ENCODE assay signal across 1 cellular context in genomic region chr16:71461686-71462648, GRCh38.
TF ChIP-seq lines count a peak whose summit lies in the region.

Gene ZNF23, minus strand, starts transcription at chr16:71462247. Its CDS starts 5,451 bp downstream, at chr16:71456796.

TF ChIP-seq in HepG2, 621 proteins besides CTCF, POLR2A, EP300 and RAD21 (continued from another document and continues in another):
- TF ChIP-seq, protein P1, sequence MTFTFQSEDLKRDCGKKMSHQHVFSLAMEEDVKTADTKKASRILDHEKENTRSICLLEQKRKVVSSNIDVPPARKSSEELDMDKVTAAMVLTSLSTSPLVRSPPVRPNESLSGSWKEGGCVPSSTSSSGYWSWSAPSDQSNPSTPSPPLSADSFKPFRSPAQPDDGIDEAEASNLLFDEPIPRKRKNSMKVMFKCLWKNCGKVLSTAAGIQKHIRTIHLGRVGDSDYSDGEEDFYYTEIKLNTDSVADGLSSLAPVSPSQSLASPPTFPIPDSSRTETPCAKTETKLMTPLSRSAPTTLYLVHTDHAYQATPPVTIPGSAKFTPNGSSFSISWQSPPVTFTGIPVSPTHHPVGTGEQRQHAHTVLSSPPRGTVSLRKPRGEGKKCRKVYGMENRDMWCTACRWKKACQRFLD (CRISPR knock-in tag; IDR thresholded peaks at IDR 0.05; ENCODE audit: borderline replicate concordance), result peak; percentile 92; the same call in 1 of the 2 replicates
- TF ChIP-seq SIX4 (CRISPR knock-in tag; IDR thresholded peaks at IDR 0.05) (no peak), KLF16 (CRISPR knock-in tag; IDR thresholded peaks at IDR 0.05) (peak; percentile 74 to 97; a peak in 3 of 4 replicates), HCFC1 (IDR thresholded peaks at IDR 0.05; ENCODE audit: low read depth, low read length) (peak; percentile 76), RBM22 (optimal IDR thresholded peaks at IDR 0.05; ENCODE audit: low read length) (no peak), ZNF430 (CRISPR knock-in tag; IDR thresholded peaks at IDR 0.05) (peak; percentile 96), SSRP1 (CRISPR knock-in tag; IDR thresholded peaks at IDR 0.05) (no peak), CHCHD3 (CRISPR knock-in tag; IDR thresholded peaks at IDR 0.05) (peak; percentile 88; the same call in 1 of the 2 replicates), ZNF597 (CRISPR knock-in tag; IDR thresholded peaks at IDR 0.05) (no peak), ZNF224 (CRISPR knock-in tag; IDR thresholded peaks at IDR 0.05) (no peak; the same call in 1 of the 2 replicates), ZNF124 (CRISPR knock-in tag; IDR thresholded peaks at IDR 0.05) (peak; percentile 89), ATF1 (CRISPR knock-in tag; IDR thresholded peaks at IDR 0.05) (peak; percentile 99), SP140L (CRISPR knock-in tag; IDR thresholded peaks at IDR 0.05; ENCODE audit: borderline replicate concordance) (peak; percentile 78; the same call in 1 of the 2 replicates), TCF7 (IDR thresholded peaks at IDR 0.05; ENCODE audit: low read depth) (no peak), ZNF331 (CRISPR knock-in tag; IDR thresholded peaks at IDR 0.05) (peak; percentile 93), RBM39 (IDR thresholded peaks at IDR 0.05; ENCODE audit: low read depth, low read length, poor library complexity, severe bottlenecking) (peak; percentile 95), MED8 (CRISPR knock-in tag; IDR thresholded peaks at IDR 0.05; ENCODE audit: insufficient replicate concordance) (peak; percentile 85), GMEB2 (CRISPR knock-in tag; IDR thresholded peaks at IDR 0.05; ENCODE audit: low read depth) (peak; percentile 62; the same call in 1 of the 2 replicates), NFIB (CRISPR knock-in tag; IDR thresholded peaks at IDR 0.05; ENCODE audit: borderline replicate concordance) (no peak), ZNF891 (CRISPR knock-in tag; IDR thresholded peaks at IDR 0.05) (peak; percentile 98), ZSCAN29 (CRISPR knock-in tag; conservative IDR thresholded peaks at IDR 0.05) (no peak; the same call in 1 of the 2 replicates), IKZF4 (CRISPR knock-in tag; IDR thresholded peaks at IDR 0.05; ENCODE audit: borderline replicate concordance, low read depth, not compliant biosample characterization) (peak; percentile 59), RNF2 (conservative IDR thresholded peaks at IDR 0.05; ENCODE audit: low read depth) (peak; percentile 82; the same call in 1 of the 2 replicates), BHLHE40 (IDR thresholded peaks at IDR 0.05; ENCODE audit: low read length) (peak; percentile 65), DR1 (CRISPR knock-in tag; IDR thresholded peaks at IDR 0.05) (peak; percentile 88), HIC2 (CRISPR knock-in tag; IDR thresholded peaks at IDR 0.05; ENCODE audit: low read depth) (peak; percentile 1; the same call in 1 of the 2 replicates), ZNF775 (CRISPR knock-in tag; IDR thresholded peaks at IDR 0.05; ENCODE audit: borderline replicate concordance) (no peak; the same call in 1 of the 2 replicates), E2F2 (CRISPR knock-in tag; IDR thresholded peaks at IDR 0.05; ENCODE audit: borderline replicate concordance) (0 out of 2 replicates have a peak, but pooled peaks have one; percentile 31), ZNF816 (CRISPR knock-in tag; IDR thresholded peaks at IDR 0.05; ENCODE audit: borderline replicate concordance) (no peak), ZNF33A (CRISPR knock-in tag; IDR thresholded peaks at IDR 0.05; ENCODE audit: borderline replicate concordance) (no peak), RFX3 (CRISPR knock-in tag; IDR thresholded peaks at IDR 0.05) (no peak), MIXL1 (CRISPR knock-in tag; IDR thresholded peaks at IDR 0.05) (peak; percentile 86), CEBPG (CRISPR knock-in tag; IDR thresholded peaks at IDR 0.05) (peak; percentile 52; the same call in 1 of the 2 replicates), ZNF296 (CRISPR knock-in tag; conservative IDR thresholded peaks at IDR 0.05) (peak; percentile 44; the same call in 1 of the 2 replicates), ZNF710 (CRISPR knock-in tag; IDR thresholded peaks at IDR 0.05; ENCODE audit: borderline replicate concordance) (peak; percentile 91), ZNF468 (CRISPR knock-in tag; IDR thresholded peaks at IDR 0.05) (peak; percentile 33; the same call in 1 of the 2 replicates)
- TF ChIP-seq, protein P2, sequence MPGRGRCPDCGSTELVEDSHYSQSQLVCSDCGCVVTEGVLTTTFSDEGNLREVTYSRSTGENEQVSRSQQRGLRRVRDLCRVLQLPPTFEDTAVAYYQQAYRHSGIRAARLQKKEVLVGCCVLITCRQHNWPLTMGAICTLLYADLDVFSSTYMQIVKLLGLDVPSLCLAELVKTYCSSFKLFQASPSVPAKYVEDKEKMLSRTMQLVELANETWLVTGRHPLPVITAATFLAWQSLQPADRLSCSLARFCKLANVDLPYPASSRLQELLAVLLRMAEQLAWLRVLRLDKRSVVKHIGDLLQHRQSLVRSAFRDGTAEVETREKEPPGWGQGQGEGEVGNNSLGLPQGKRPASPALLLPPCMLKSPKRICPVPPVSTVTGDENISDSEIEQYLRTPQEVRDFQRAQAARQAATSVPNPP (CRISPR knock-in tag; IDR thresholded peaks at IDR 0.05), result no peak
- TF ChIP-seq, protein P3, sequence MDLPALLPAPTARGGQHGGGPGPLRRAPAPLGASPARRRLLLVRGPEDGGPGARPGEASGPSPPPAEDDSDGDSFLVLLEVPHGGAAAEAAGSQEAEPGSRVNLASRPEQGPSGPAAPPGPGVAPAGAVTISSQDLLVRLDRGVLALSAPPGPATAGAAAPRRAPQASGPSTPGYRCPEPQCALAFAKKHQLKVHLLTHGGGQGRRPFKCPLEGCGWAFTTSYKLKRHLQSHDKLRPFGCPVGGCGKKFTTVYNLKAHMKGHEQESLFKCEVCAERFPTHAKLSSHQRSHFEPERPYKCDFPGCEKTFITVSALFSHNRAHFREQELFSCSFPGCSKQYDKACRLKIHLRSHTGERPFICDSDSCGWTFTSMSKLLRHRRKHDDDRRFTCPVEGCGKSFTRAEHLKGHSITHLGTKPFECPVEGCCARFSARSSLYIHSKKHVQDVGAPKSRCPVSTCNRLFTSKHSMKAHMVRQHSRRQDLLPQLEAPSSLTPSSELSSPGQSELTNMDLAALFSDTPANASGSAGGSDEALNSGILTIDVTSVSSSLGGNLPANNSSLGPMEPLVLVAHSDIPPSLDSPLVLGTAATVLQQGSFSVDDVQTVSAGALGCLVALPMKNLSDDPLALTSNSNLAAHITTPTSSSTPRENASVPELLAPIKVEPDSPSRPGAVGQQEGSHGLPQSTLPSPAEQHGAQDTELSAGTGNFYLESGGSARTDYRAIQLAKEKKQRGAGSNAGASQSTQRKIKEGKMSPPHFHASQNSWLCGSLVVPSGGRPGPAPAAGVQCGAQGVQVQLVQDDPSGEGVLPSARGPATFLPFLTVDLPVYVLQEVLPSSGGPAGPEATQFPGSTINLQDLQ (CRISPR knock-in tag; IDR thresholded peaks at IDR 0.05), result peak; percentile 60; the same call in 1 of the 2 replicates
- TF ChIP-seq, protein P4, sequence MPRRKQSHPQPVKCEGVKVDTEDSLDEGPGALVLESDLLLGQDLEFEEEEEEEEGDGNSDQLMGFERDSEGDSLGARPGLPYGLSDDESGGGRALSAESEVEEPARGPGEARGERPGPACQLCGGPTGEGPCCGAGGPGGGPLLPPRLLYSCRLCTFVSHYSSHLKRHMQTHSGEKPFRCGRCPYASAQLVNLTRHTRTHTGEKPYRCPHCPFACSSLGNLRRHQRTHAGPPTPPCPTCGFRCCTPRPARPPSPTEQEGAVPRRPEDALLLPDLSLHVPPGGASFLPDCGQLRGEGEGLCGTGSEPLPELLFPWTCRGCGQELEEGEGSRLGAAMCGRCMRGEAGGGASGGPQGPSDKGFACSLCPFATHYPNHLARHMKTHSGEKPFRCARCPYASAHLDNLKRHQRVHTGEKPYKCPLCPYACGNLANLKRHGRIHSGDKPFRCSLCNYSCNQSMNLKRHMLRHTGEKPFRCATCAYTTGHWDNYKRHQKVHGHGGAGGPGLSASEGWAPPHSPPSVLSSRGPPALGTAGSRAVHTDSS (CRISPR knock-in tag; conservative IDR thresholded peaks at IDR 0.05), result 0 out of 2 replicates have a peak, but pooled peaks have one; percentile 24
- TF ChIP-seq, protein P5, sequence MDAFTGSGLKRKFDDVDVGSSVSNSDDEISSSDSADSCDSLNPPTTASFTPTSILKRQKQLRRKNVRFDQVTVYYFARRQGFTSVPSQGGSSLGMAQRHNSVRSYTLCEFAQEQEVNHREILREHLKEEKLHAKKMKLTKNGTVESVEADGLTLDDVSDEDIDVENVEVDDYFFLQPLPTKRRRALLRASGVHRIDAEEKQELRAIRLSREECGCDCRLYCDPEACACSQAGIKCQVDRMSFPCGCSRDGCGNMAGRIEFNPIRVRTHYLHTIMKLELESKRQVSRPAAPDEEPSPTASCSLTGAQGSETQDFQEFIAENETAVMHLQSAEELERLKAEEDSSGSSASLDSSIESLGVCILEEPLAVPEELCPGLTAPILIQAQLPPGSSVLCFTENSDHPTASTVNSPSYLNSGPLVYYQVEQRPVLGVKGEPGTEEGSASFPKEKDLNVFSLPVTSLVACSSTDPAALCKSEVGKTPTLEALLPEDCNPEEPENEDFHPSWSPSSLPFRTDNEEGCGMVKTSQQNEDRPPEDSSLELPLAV (CRISPR knock-in tag; conservative IDR thresholded peaks at IDR 0.05; ENCODE audit: low read depth), result no peak
- TF ChIP-seq, protein P6, sequence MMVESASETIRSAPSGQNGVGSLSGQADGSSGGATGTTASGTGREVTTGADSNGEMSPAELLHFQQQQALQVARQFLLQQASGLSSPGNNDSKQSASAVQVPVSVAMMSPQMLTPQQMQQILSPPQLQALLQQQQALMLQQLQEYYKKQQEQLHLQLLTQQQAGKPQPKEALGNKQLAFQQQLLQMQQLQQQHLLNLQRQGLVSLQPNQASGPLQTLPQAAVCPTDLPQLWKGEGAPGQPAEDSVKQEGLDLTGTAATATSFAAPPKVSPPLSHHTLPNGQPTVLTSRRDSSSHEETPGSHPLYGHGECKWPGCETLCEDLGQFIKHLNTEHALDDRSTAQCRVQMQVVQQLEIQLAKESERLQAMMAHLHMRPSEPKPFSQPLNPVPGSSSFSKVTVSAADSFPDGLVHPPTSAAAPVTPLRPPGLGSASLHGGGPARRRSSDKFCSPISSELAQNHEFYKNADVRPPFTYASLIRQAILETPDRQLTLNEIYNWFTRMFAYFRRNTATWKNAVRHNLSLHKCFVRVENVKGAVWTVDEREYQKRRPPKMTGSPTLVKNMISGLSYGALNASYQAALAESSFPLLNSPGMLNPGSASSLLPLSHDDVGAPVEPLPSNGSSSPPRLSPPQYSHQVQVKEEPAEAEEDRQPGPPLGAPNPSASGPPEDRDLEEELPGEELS (CRISPR knock-in tag; IDR thresholded peaks at IDR 0.05), result peak; percentile 63
